Comparison of ENCODE assay signal across 2 cellular contexts in genomic region chr6:52187098-52187497, GRCh38.
TF ChIP-seq lines count a peak whose summit lies in the region.

No MANE protein-coding gene starts in this region.

TF ChIP-seq in IMR-90, 13 proteins besides CTCF, POLR2A, EP300 and RAD21:
- TF ChIP-seq MXI1 (IDR thresholded peaks at IDR 0.05; ENCODE audit: borderline replicate concordance, low read depth, low read length) (no peak), MAFK (IDR thresholded peaks at IDR 0.05; ENCODE audit: low read depth, low read length) (no peak), NFE2L2 (IDR thresholded peaks at IDR 0.05; ENCODE audit: low read depth, low read length) (peak; percentile 59), USF2 (IDR thresholded peaks at IDR 0.05; ENCODE audit: low read depth, low read length) (no peak), MAZ (IDR thresholded peaks at IDR 0.05; ENCODE audit: borderline replicate concordance, low read depth, low read length) (no peak)

TF ChIP-seq in GM12878, 131 proteins besides CTCF, POLR2A, EP300 and RAD21:
- TF ChIP-seq ZBED1 (IDR thresholded peaks at IDR 0.05; ENCODE audit: borderline replicate concordance): no peak
- TF ChIP-seq ETV6 (conservative IDR thresholded peaks at IDR 0.05 in 1 of 2, IDR thresholded peaks at IDR 0.05 in 1 of 2; ENCODE audit: borderline replicate concordance in 1 of 2, low read depth in 1 of 2): no peak
- TF ChIP-seq YY1 (IDR thresholded peaks at IDR 0.05; ENCODE audit: low read depth, low read length): no peak
- TF ChIP-seq SRF (IDR thresholded peaks at IDR 0.05; ENCODE audit: low read depth in 2 of 2, low read length in 2 of 2): no peak
- TF ChIP-seq TARDBP (IDR thresholded peaks at IDR 0.05; ENCODE audit: borderline replicate concordance): no peak
- TF ChIP-seq SIX5 (IDR thresholded peaks at IDR 0.05; ENCODE audit: low read depth, low read length, severe bottlenecking): no peak
- TF ChIP-seq MYB (IDR thresholded peaks at IDR 0.05; ENCODE audit: borderline replicate concordance, low read depth, low read length): no peak
- TF ChIP-seq LARP7 (IDR thresholded peaks at IDR 0.05): no peak
- TF ChIP-seq ZBTB33 (IDR thresholded peaks at IDR 0.05): no peak
- no peak for TF ChIP-seq REST (IDR thresholded peaks at IDR 0.05; ENCODE audit: low read depth, low read length)
- TF ChIP-seq YBX1 (IDR thresholded peaks at IDR 0.05): no peak
- no peak for TF ChIP-seq SMAD5 (IDR thresholded peaks at IDR 0.05; ENCODE audit: low read depth)
- TF ChIP-seq HDAC6 (IDR thresholded peaks at IDR 0.05; ENCODE audit: unreplicated experiment): no peak
- no peak for TF ChIP-seq TCF3 (IDR thresholded peaks at IDR 0.05; ENCODE audit: borderline replicate concordance, insufficient read depth, low read depth, low read length)
- TF ChIP-seq USF2 (IDR thresholded peaks at IDR 0.05; ENCODE audit: borderline replicate concordance, low read depth, low read length): no peak
- TF ChIP-seq ZNF384 (IDR thresholded peaks at IDR 0.05; ENCODE audit: borderline replicate concordance, low read depth, low read length): no peak
- no peak for TF ChIP-seq RAD51 (IDR thresholded peaks at IDR 0.05)
- no peak for TF ChIP-seq MLLT1 (IDR thresholded peaks at IDR 0.05)
- no peak for TF ChIP-seq CBFB (IDR thresholded peaks at IDR 0.05; ENCODE audit: low read depth)
- TF ChIP-seq SUPT20H (IDR thresholded peaks at IDR 0.05; ENCODE audit: borderline replicate concordance, control insufficient read depth, low read depth, low read length): no peak
TF ChIP-seq in GM12878: peak in this region for 0.
